In the genomic region with DNA sequence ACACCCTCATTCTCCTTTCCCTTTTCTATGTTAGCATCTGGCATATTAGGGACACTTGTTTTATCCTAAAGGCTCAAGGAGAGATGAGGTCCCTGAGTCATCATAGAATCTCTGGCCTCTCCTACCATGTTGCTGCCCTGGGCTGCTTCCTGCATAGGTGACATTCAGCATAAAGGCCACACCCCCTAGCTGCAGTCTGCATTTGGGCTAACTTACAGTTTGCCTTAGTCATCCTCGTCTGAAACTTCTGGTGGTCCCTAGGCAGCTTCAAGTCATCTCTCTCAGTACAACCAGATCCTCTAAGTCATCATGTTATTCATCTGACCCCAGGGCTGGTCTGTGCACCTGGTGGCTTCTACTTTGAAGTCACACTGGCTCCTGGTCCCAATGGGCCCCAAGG, we compare ENCODE assay signal across 22 cellular contexts.
DNase-seq lines count a peak whose midpoint lies in the region; ATAC-seq and TF ChIP-seq lines count a peak whose summit lies in the region.
"Had no signal": no experiment of that assay in that cellular context is flagged by ENCODE, and none has a peak within 500 bp of the region (broad histone marks: within the 10 kb centered on the region; RNA-seq: fewer than 3 reads in every experiment).

No MANE protein-coding gene starts in this region.

- ATAC-seq in stimulated activated naive CD8-positive, alpha-beta T cell treated with anti-CD3 and anti-CD28 coated beads, Interleukin-15, Interleukin-2, amounts not matched to agents 100 U/mL and 50 U/mL, for 24 hours = no peak
- no peak for ATAC-seq in stimulated activated naive CD8-positive, alpha-beta T cell treated with anti-CD3 and anti-CD28 coated beads, Interleukin-15, amount 100 ng/mL, for 72 hours
- ATAC-seq: A549, HepG2, Panc1 had no signal

- POLR2A ChIA-PET in PC-9 (lab: Charles Lee; ENCODE audit: unreplicated experiment) = no interaction called here

- no peak overlapping the region for H3K4me2 ChIP-seq in PC-9
- H3K4me2 ChIP-seq: A549, SK-N-SH had no signal

- no peaks in the 10 kb centered on the region for H3K27me3 Mint-ChIP-seq in stimulated activated naive CD8-positive, alpha-beta T cell treated with anti-CD3 and anti-CD28 coated beads, Interleukin-15, amount 100 ng/mL, for 72 hours

- peak; percentile 6 for DNase-seq in stimulated activated naive CD8-positive, alpha-beta T cell treated with anti-CD3 and anti-CD28 coated beads, Interleukin-15, Interleukin-2, amounts not matched to agents 100 U/mL and 50 U/mL, for 24 hours
- DNase-seq in stimulated activated naive CD8-positive, alpha-beta T cell treated with anti-CD3 and anti-CD28 coated beads, Interleukin-15, amount 100 ng/mL, for 72 hours = no peak
- DNase-seq in PC-9 (no peak), islet precursor cell (peak; percentile 68), NCI-H2081 treated with DMSO at 0.1 percent for 48 hours (lab: John Stamatoyannopoulos, UW) (no peak), middle frontal gyrus (ENCODE audit: extremely low spot score, low spot score) (no peak), NCI-H748 treated with DMSO at 0.1 percent for 48 hours (lab: John Stamatoyannopoulos, UW) (no peak)
- DNase-seq: BE2C, DMS53, GF-D8, H7, HFFc6, KG1, NCI-H1105, NCI-H2029 treated with DMSO at 0.1 percent for 48 hours, NCI-H2171, NCI-H524 treated with DMSO at 0.1 percent for 48 hours, SIG-M5, SK-N-SH had no signal

- no peaks in the 10 kb centered on the region for H3K27me3 ChIP-seq in PC-9 (ENCODE audit: insufficient read depth, low read depth)
- H3K27me3 ChIP-seq: BE2C had no signal

- no peaks in the 10 kb centered on the region for H3K9me3 Mint-ChIP-seq in stimulated activated naive CD8-positive, alpha-beta T cell treated with anti-CD3 and anti-CD28 coated beads, Interleukin-15, amount 100 ng/mL, for 72 hours
- H3K9me3 Mint-ChIP-seq: HFFc6 had no signal

- no peaks in the 10 kb centered on the region for H3K9me3 ChIP-seq in PC-9 (ENCODE audit: insufficient read depth, low read depth)
- H3K9me3 ChIP-seq: A549, BE2C, SK-N-SH had no signal

- no peaks in the 10 kb centered on the region for H3K36me3 ChIP-seq in PC-9 (ENCODE audit: low read depth)
- H3K36me3 ChIP-seq: BE2C had no signal

- H4K20me1 ChIP-seq in PC-9 (ENCODE audit: insufficient read depth) = no peaks in the 10 kb centered on the region

- H3F3A ChIP-seq in PC-9 (ENCODE audit: insufficient read depth, low read depth) = no peaks in the 10 kb centered on the region

- no peaks in the 10 kb centered on the region for H3K4me1 Mint-ChIP-seq in stimulated activated naive CD8-positive, alpha-beta T cell treated with anti-CD3 and anti-CD28 coated beads, Interleukin-15, amount 100 ng/mL, for 72 hours

- H3K79me2 ChIP-seq in PC-9 (ENCODE audit: low read depth) = no peaks in the 10 kb centered on the region

- no peaks in the 10 kb centered on the region for H3K9me2 ChIP-seq in PC-9 (ENCODE audit: insufficient read depth)
- H3K9me2 ChIP-seq: SK-N-SH had no signal

- no peak overlapping the region for H3K4me3 ChIP-seq in PC-9
- H3K4me3 ChIP-seq: A549 had no signal

- no peak overlapping the region for H3K27ac Mint-ChIP-seq in stimulated activated naive CD8-positive, alpha-beta T cell treated with anti-CD3 and anti-CD28 coated beads, Interleukin-15, amount 100 ng/mL, for 72 hours
- H3K27ac Mint-ChIP-seq: HFFc6 had no signal

- no peak overlapping the region for H3K27ac ChIP-seq in PC-9
- H3K27ac ChIP-seq: A549 had no signal

- CTCF ChIA-PET in PC-9 (lab: Charles Lee) = no interaction called here

- H2AFZ ChIP-seq in PC-9 = 0 out of 2 replicates have a peak overlapping the region, but pooled peaks have one; percentile 57

- BruUV-seq in PC-9 (replicated peaks; lab: Mats Ljungman, UMichigan) = no TSS peak

- H3K4me3 Mint-ChIP-seq in stimulated activated naive CD8-positive, alpha-beta T cell treated with anti-CD3 and anti-CD28 coated beads, Interleukin-15, amount 100 ng/mL, for 72 hours = no peak overlapping the region
- H3K4me3 Mint-ChIP-seq: HFFc6 had no signal

- H3K4me1 ChIP-seq in PC-9 (replicated peaks; ENCODE audit: insufficient read depth) = no peaks in the 10 kb centered on the region
- H3K4me1 ChIP-seq: A549, BE2C had no signal

- intact Hi-C loops in PC-9 (cut with micrococcal nuclease; ENCODE audit: unreplicated experiment) = no loop called here

- no peak for TF ChIP-seq CTCF in PC-9 (conservative IDR thresholded peaks at IDR 0.05)

Comparison
In these comparisons a context has a peak if more than half of its experiments do, and no peak if none do; other contexts are left out.
1. DNase-seq: peak in stimulated activated naive CD8-positive, alpha-beta T cell treated with anti-CD3 and anti-CD28 coated beads, Interleukin-15, Interleukin-2, amounts not matched to agents 100 U/mL and 50 U/mL, for 24 hours (single experiment) and islet precursor cell (single experiment); none in stimulated activated naive CD8-positive, alpha-beta T cell treated with anti-CD3 and anti-CD28 coated beads, Interleukin-15, amount 100 ng/mL, for 72 hours (0 of 2), PC-9 (0 of 2), NCI-H2081 treated with DMSO at 0.1 percent for 48 hours (single experiment), middle frontal gyrus (single experiment) and NCI-H748 treated with DMSO at 0.1 percent for 48 hours (single experiment).